In the genomic region with DNA sequence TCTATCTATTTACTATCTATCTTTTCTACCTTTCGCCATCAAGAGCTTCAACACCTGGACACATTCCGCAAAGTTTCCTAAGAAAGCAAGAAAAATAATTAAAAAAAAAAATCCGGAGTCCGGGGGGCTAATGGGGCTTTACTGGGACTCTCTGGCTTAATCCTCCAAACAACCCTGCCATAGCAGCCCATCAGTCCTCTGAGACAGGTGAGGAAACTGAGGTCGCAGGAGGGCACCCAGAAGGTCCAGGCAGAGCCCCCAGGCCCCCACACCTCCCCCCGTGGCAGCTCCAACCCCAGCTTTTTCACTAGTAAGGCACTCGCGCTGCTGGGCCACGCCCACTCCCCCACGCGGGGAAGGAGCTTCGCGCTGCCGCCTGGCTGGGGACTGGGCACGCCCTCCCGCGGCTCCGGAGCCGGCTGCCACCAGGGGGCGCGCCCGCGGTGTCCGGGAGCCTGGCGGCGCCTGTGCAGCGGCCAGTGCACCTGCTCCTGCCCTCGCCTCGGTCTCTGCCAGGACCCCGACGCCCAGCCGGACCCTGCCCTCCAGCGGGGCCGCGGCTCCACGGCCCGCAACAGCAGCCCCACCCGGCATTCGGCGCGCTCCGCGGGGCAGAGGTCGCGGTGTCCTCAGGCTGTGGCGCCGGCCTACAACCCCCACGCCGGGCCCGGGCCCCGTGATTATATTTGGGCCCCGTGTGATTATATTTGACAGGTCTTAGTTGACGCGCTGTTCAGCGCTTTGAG, we compare ENCODE assay signal across 1 cellular context.
TF ChIP-seq lines count a peak whose summit lies in the region.

No MANE protein-coding gene starts in this region.

TF ChIP-seq in K562, 482 proteins besides CTCF, POLR2A, EP300 and RAD21 (continued from another document and continues in another):
- TF ChIP-seq, protein P1, sequence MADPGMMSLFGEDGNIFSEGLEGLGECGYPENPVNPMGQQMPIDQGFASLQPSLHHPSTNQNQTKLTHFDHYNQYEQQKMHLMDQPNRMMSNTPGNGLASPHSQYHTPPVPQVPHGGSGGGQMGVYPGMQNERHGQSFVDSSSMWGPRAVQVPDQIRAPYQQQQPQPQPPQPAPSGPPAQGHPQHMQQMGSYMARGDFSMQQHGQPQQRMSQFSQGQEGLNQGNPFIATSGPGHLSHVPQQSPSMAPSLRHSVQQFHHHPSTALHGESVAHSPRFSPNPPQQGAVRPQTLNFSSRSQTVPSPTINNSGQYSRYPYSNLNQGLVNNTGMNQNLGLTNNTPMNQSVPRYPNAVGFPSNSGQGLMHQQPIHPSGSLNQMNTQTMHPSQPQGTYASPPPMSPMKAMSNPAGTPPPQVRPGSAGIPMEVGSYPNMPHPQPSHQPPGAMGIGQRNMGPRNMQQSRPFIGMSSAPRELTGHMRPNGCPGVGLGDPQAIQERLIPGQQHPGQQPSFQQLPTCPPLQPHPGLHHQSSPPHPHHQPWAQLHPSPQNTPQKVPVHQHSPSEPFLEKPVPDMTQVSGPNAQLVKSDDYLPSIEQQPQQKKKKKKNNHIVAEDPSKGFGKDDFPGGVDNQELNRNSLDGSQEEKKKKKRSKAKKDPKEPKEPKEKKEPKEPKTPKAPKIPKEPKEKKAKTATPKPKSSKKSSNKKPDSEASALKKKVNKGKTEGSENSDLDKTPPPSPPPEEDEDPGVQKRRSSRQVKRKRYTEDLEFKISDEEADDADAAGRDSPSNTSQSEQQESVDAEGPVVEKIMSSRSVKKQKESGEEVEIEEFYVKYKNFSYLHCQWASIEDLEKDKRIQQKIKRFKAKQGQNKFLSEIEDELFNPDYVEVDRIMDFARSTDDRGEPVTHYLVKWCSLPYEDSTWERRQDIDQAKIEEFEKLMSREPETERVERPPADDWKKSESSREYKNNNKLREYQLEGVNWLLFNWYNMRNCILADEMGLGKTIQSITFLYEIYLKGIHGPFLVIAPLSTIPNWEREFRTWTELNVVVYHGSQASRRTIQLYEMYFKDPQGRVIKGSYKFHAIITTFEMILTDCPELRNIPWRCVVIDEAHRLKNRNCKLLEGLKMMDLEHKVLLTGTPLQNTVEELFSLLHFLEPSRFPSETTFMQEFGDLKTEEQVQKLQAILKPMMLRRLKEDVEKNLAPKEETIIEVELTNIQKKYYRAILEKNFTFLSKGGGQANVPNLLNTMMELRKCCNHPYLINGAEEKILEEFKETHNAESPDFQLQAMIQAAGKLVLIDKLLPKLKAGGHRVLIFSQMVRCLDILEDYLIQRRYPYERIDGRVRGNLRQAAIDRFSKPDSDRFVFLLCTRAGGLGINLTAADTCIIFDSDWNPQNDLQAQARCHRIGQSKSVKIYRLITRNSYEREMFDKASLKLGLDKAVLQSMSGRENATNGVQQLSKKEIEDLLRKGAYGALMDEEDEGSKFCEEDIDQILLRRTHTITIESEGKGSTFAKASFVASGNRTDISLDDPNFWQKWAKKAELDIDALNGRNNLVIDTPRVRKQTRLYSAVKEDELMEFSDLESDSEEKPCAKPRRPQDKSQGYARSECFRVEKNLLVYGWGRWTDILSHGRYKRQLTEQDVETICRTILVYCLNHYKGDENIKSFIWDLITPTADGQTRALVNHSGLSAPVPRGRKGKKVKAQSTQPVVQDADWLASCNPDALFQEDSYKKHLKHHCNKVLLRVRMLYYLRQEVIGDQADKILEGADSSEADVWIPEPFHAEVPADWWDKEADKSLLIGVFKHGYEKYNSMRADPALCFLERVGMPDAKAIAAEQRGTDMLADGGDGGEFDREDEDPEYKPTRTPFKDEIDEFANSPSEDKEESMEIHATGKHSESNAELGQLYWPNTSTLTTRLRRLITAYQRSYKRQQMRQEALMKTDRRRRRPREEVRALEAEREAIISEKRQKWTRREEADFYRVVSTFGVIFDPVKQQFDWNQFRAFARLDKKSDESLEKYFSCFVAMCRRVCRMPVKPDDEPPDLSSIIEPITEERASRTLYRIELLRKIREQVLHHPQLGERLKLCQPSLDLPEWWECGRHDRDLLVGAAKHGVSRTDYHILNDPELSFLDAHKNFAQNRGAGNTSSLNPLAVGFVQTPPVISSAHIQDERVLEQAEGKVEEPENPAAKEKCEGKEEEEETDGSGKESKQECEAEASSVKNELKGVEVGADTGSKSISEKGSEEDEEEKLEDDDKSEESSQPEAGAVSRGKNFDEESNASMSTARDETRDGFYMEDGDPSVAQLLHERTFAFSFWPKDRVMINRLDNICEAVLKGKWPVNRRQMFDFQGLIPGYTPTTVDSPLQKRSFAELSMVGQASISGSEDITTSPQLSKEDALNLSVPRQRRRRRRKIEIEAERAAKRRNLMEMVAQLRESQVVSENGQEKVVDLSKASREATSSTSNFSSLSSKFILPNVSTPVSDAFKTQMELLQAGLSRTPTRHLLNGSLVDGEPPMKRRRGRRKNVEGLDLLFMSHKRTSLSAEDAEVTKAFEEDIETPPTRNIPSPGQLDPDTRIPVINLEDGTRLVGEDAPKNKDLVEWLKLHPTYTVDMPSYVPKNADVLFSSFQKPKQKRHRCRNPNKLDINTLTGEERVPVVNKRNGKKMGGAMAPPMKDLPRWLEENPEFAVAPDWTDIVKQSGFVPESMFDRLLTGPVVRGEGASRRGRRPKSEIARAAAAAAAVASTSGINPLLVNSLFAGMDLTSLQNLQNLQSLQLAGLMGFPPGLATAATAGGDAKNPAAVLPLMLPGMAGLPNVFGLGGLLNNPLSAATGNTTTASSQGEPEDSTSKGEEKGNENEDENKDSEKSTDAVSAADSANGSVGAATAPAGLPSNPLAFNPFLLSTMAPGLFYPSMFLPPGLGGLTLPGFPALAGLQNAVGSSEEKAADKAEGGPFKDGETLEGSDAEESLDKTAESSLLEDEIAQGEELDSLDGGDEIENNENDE (IDR thresholded peaks at IDR 0.05; ENCODE audit: low read depth, low read length) = no peak
- no peak for TF ChIP-seq RHOXF2B (CRISPR knock-in tag; conservative IDR thresholded peaks at IDR 0.05)
- 0 out of 4 replicates have a peak, but pooled peaks of 1 of the 2 experiments have one; percentile 22 for TF ChIP-seq SIN3A (IDR thresholded peaks at IDR 0.05; ENCODE audit: borderline replicate concordance in 2 of 2, control insufficient read depth in 1 of 2, low read depth in 2 of 2, low read length in 2 of 2)
- no peak for TF ChIP-seq ZFP30 (CRISPR knock-in tag; IDR thresholded peaks at IDR 0.05; ENCODE audit: borderline replicate concordance)
- no peak for TF ChIP-seq JUNB (CRISPR knock-in tag; conservative IDR thresholded peaks at IDR 0.05)
- TF ChIP-seq LCOR (CRISPR knock-in tag; IDR thresholded peaks at IDR 0.05) = no peak
- TF ChIP-seq RBM34 (IDR thresholded peaks at IDR 0.05; ENCODE audit: borderline replicate concordance, insufficient read depth, low read length) = no peak
- no peak for TF ChIP-seq ZC3H11A (IDR thresholded peaks at IDR 0.05; ENCODE audit: low read depth, low read length)
- TF ChIP-seq ZNF274 (IDR thresholded peaks at IDR 0.05; ENCODE audit: borderline replicate concordance, low read depth, low read length) = no peak
- TF ChIP-seq, protein P2, sequence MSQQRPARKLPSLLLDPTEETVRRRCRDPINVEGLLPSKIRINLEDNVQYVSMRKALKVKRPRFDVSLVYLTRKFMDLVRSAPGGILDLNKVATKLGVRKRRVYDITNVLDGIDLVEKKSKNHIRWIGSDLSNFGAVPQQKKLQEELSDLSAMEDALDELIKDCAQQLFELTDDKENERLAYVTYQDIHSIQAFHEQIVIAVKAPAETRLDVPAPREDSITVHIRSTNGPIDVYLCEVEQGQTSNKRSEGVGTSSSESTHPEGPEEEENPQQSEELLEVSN (IDR thresholded peaks at IDR 0.05; ENCODE audit: borderline replicate concordance in 1 of 2, extremely low read depth in 1 of 2, insufficient read depth in 1 of 2, insufficient read length in 1 of 2, low read depth in 1 of 2, low read length in 1 of 2, poor library complexity in 1 of 2, severe bottlenecking in 1 of 2) = peak; percentile 62 to 77
- TF ChIP-seq ESRRB (CRISPR knock-in tag; IDR thresholded peaks at IDR 0.05; ENCODE audit: borderline replicate concordance) = no peak
- no peak for TF ChIP-seq DDX20 (tag; IDR thresholded peaks at IDR 0.05; ENCODE audit: low read depth)
- no peak for TF ChIP-seq ZNF780A (CRISPR knock-in tag; IDR thresholded peaks at IDR 0.05)
- TF ChIP-seq SETDB1 (IDR thresholded peaks at IDR 0.05; ENCODE audit: low read length) = no peak
- TF ChIP-seq SREBF2 (CRISPR knock-in tag; IDR thresholded peaks at IDR 0.05) = no peak
- no peak for TF ChIP-seq TAF1 (IDR thresholded peaks at IDR 0.05; ENCODE audit: control insufficient read depth, extremely low read depth, insufficient read depth, low read length, severe bottlenecking)
- TF ChIP-seq ZNF41 (CRISPR knock-in tag; conservative IDR thresholded peaks at IDR 0.05) = no peak
- TF ChIP-seq ZNF184 (CRISPR knock-in tag; IDR thresholded peaks at IDR 0.05) = no peak
- TF ChIP-seq, protein P3, sequence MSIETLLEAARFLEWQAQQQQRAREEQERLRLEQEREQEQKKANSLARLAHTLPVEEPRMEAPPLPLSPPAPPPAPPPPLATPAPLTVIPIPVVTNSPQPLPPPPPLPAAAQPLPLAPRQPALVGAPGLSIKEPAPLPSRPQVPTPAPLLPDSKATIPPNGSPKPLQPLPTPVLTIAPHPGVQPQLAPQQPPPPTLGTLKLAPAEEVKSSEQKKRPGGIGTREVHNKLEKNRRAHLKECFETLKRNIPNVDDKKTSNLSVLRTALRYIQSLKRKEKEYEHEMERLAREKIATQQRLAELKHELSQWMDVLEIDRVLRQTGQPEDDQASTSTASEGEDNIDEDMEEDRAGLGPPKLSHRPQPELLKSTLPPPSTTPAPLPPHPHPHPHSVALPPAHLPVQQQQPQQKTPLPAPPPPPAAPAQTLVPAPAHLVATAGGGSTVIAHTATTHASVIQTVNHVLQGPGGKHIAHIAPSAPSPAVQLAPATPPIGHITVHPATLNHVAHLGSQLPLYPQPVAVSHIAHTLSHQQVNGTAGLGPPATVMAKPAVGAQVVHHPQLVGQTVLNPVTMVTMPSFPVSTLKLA (conservative IDR thresholded peaks at IDR 0.05) = no peak
- no peak for TF ChIP-seq MEIS2 (IDR thresholded peaks at IDR 0.05; ENCODE audit: partially characterized antibody)
- TF ChIP-seq, protein P4, sequence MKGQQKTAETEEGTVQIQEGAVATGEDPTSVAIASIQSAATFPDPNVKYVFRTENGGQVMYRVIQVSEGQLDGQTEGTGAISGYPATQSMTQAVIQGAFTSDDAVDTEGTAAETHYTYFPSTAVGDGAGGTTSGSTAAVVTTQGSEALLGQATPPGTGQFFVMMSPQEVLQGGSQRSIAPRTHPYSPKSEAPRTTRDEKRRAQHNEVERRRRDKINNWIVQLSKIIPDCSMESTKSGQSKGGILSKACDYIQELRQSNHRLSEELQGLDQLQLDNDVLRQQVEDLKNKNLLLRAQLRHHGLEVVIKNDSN (CRISPR knock-in tag; IDR thresholded peaks at IDR 0.05) = no peak
- no peak for TF ChIP-seq MYNN (IDR thresholded peaks at IDR 0.05)
- no peak for TF ChIP-seq MYNN (CRISPR knock-in tag; IDR thresholded peaks at IDR 0.05)
- no peak for TF ChIP-seq ZNF696 (CRISPR knock-in tag; conservative IDR thresholded peaks at IDR 0.05)
- TF ChIP-seq DPF2 (IDR thresholded peaks at IDR 0.05) = no peak
- TF ChIP-seq, protein P5, sequence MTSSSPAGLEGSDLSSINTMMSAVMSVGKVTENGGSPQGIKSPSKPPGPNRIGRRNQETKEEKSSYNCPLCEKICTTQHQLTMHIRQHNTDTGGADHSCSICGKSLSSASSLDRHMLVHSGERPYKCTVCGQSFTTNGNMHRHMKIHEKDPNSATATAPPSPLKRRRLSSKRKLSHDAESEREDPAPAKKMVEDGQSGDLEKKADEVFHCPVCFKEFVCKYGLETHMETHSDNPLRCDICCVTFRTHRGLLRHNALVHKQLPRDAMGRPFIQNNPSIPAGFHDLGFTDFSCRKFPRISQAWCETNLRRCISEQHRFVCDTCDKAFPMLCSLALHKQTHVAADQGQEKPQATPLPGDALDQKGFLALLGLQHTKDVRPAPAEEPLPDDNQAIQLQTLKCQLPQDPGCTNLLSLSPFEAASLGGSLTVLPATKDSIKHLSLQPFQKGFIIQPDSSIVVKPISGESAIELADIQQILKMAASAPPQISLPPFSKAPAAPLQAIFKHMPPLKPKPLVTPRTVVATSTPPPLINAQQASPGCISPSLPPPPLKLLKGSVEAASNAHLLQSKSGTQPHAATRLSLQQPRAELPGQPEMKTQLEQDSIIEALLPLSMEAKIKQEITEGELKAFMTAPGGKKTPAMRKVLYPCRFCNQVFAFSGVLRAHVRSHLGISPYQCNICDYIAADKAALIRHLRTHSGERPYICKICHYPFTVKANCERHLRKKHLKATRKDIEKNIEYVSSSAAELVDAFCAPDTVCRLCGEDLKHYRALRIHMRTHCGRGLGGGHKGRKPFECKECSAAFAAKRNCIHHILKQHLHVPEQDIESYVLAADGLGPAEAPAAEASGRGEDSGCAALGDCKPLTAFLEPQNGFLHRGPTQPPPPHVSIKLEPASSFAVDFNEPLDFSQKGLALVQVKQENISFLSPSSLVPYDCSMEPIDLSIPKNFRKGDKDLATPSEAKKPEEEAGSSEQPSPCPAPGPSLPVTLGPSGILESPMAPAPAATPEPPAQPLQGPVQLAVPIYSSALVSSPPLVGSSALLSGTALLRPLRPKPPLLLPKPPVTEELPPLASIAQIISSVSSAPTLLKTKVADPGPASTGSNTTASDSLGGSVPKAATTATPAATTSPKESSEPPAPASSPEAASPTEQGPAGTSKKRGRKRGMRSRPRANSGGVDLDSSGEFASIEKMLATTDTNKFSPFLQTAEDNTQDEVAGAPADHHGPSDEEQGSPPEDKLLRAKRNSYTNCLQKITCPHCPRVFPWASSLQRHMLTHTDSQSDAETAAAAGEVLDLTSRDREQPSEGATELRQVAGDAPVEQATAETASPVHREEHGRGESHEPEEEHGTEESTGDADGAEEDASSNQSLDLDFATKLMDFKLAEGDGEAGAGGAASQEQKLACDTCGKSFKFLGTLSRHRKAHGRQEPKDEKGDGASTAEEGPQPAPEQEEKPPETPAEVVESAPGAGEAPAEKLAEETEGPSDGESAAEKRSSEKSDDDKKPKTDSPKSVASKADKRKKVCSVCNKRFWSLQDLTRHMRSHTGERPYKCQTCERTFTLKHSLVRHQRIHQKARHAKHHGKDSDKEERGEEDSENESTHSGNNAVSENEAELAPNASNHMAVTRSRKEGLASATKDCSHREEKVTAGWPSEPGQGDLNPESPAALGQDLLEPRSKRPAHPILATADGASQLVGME (CRISPR knock-in tag; IDR thresholded peaks at IDR 0.05) = no peak
- TF ChIP-seq KDM1A (IDR thresholded peaks at IDR 0.05) = no peak
